1 cellular context compared by ENCODE assay signal in the genomic region with DNA sequence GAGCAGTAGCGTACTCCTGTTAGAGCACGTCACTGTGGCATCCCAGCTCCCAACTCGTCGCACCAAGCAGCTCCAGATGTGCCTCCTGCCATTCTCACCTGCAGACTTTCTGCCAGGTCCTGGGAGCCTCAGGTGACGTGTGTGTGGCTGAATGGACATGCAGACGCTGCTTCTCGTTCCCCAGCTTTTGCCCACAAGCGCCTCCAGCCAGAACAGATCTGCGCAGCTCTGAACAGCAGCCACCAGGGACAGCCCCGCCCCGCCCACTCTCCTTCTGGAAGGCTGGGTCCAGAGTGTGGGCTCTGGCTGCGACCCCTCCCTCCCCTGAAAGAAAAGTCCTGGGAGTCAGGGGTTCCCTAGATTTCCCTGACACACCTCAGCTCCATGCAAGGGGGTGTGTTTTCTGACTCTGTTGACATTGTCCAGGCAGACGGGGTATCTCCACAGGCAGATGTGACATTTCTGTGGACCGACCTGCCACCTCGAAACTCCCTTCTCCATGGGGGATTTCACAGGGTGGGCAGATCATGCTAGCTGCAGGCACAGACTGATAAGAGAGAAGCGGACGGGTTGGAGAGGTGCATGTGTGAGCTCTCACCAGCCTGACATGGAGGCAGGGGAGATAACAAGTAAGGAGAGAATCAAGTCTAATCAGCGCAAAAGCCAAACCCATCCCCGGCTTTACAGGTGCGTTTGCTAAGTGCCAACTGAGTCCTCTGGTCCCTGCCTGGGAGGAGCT.
TF ChIP-seq lines count a peak whose summit lies in the region.

No MANE protein-coding gene starts in this region.

TF ChIP-seq in GM23338, 12 proteins besides CTCF, POLR2A, EP300 and RAD21 (continued from another document):
- TF ChIP-seq, protein P1, sequence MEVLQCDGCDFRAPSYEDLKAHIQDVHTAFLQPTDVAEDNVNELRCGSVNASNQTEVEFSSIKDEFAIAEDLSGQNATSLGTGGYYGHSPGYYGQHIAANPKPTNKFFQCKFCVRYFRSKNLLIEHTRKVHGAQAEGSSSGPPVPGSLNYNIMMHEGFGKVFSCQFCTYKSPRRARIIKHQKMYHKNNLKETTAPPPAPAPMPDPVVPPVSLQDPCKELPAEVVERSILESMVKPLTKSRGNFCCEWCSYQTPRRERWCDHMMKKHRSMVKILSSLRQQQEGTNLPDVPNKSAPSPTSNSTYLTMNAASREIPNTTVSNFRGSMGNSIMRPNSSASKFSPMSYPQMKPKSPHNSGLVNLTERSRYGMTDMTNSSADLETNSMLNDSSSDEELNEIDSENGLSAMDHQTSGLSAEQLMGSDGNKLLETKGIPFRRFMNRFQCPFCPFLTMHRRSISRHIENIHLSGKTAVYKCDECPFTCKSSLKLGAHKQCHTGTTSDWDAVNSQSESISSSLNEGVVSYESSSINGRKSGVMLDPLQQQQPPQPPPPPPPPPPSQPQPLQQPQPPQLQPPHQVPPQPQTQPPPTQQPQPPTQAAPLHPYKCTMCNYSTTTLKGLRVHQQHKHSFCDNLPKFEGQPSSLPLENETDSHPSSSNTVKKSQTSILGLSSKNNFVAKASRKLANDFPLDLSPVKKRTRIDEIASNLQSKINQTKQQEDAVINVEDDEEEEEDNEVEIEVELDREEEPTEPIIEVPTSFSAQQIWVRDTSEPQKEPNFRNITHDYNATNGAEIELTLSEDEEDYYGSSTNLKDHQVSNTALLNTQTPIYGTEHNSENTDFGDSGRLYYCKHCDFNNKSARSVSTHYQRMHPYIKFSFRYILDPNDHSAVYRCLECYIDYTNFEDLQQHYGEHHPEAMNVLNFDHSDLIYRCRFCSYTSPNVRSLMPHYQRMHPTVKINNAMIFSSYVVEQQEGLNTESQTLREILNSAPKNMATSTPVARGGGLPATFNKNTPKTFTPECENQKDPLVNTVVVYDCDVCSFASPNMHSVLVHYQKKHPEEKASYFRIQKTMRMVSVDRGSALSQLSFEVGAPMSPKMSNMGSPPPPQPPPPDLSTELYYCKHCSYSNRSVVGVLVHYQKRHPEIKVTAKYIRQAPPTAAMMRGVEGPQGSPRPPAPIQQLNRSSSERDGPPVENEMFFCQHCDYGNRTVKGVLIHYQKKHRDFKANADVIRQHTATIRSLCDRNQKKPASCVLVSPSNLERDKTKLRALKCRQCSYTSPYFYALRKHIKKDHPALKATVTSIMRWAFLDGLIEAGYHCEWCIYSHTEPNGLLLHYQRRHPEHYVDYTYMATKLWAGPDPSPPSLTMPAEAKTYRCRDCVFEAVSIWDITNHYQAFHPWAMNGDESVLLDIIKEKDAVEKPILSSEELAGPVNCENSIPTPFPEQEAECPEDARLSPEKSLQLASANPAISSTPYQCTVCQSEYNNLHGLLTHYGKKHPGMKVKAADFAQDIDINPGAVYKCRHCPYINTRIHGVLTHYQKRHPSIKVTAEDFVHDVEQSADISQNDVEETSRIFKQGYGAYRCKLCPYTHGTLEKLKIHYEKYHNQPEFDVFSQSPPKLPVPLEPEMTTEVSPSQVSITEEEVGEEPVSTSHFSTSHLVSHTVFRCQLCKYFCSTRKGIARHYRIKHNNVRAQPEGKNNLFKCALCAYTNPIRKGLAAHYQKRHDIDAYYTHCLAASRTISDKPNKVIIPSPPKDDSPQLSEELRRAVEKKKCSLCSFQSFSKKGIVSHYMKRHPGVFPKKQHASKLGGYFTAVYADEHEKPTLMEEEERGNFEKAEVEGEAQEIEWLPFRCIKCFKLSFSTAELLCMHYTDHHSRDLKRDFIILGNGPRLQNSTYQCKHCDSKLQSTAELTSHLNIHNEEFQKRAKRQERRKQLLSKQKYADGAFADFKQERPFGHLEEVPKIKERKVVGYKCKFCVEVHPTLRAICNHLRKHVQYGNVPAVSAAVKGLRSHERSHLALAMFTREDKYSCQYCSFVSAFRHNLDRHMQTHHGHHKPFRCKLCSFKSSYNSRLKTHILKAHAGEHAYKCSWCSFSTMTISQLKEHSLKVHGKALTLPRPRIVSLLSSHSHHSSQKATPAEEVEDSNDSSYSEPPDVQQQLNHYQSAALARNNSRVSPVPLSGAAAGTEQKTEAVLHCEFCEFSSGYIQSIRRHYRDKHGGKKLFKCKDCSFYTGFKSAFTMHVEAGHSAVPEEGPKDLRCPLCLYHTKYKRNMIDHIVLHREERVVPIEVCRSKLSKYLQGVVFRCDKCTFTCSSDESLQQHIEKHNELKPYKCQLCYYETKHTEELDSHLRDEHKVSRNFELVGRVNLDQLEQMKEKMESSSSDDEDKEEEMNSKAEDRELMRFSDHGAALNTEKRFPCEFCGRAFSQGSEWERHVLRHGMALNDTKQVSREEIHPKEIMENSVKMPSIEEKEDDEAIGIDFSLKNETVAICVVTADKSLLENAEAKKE (CRISPR knock-in tag; IDR thresholded peaks at IDR 0.05), result no peak
- TF ChIP-seq NANOG (IDR thresholded peaks at IDR 0.05; ENCODE audit: borderline replicate concordance) (no peak), REST (IDR thresholded peaks at IDR 0.05; ENCODE audit: unreplicated experiment) (no peak), ZNF114 (CRISPR knock-in tag; IDR thresholded peaks at IDR 0.05) (no peak), EZH2phosphoT487 (IDR thresholded peaks at IDR 0.05; ENCODE audit: unreplicated experiment) (no peak), STAT1 (IDR thresholded peaks at IDR 0.05; ENCODE audit: unreplicated experiment) (no peak)
